In the genomic region with DNA sequence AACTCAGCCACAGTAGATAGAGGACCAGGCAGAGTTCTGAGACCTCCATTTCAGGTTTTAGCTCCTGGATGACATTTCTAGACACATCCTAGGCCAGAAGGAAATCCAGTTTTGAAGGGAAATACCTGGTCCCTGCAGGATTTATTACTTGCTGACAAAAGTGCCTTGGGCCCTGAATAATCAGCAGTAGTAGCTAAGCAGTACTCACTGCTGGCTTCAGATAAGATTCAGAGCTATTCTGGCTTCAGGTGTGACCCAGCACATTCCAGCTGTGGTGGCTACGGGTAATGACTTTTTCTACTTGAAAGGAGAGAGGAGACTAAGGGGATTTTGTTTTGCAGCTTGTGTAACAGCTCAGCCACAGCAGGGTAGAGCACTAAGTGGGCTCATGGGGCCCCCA, we compare ENCODE assay signal across 20 cellular contexts.
"Had no signal": no experiment of that assay in that cellular context is flagged by ENCODE, and none has a peak within 500 bp of the region (broad histone marks: within the 10 kb centered on the region; RNA-seq: fewer than 3 reads in every experiment).

No MANE protein-coding gene starts in this region.

- DNase-seq: cerebellar nuclear complex; dermis blood vessel endothelial cell; foreskin melanocyte; head of caudate nucleus; hippocampal formation; kidney glomerular epithelial cell; left lung; mesenchymal stem cell; naive thymus-derived CD4-positive, alpha-beta T cell; nephron progenitor cell; right cardiac atrium; small intestine; stimulated activated CD4-positive, alpha-beta T cell treated with anti-CD3 and anti-CD28 coated beads, Interleukin-12 subunit alpha, Interleukin-12 subunit beta, amount 100 ng/mL, for 4 hours; stimulated activated naive CD4-positive, alpha-beta T cell; stomach; substantia nigra; transverse colon had no signal

- H3K27me3 Mint-ChIP-seq: naive thymus-derived CD4-positive, alpha-beta T cell had no signal

- H3K4me1 Mint-ChIP-seq: nephron progenitor cell had no signal

- ATAC-seq: left lung; naive thymus-derived CD4-positive, alpha-beta T cell had no signal

- H3K27me3 ChIP-seq: left lung, neutrophil, stomach, transverse colon had no signal

- H3K27ac ChIP-seq: left lung, neutrophil, stomach, thoracic aorta, transverse colon had no signal

- H3K27ac Mint-ChIP-seq: naive thymus-derived CD4-positive, alpha-beta T cell; nephron progenitor cell had no signal

- H3K4me1 ChIP-seq: left lung, transverse colon had no signal

- H3K4me3 ChIP-seq: left lung, lung, stomach, thoracic aorta, transverse colon had no signal

- H3K9me3 ChIP-seq: neutrophil, thoracic aorta had no signal

- H3K36me3 ChIP-seq: left lung, neutrophil, stomach, thoracic aorta, transverse colon had no signal

- H3K4me3 Mint-ChIP-seq: naive thymus-derived CD4-positive, alpha-beta T cell; nephron progenitor cell had no signal
